In genomic region chr12:132123970-132124765, GRCh38 we compare ENCODE assay signal across 18 cellular contexts. TPM values are rescaled to one million over a fixed set of nuclear protein-coding genes. Genes with fewer than 3 reads are reported as not detected.
A peak's percentile ranks its signal among the peaks of the same experiment; 100 is the strongest.
DNase-seq lines count a peak whose midpoint lies in the region; ATAC-seq and TF ChIP-seq lines count a peak whose summit lies in the region.
"Had no signal": no experiment of that assay in that cellular context is flagged by ENCODE, and none has a peak within 500 bp of the region (broad histone marks: within the 10 kb centered on the region; RNA-seq: fewer than 3 reads in every experiment).

No MANE protein-coding gene starts in this region.

- 83% methylated on average over 1 of the region's 12 CpGs; no CpG with 5 or more reads in 1 of the 2 donors for WGBS in neuronal stem cell (ENCODE audit: extremely low coverage in 2 of 2, insufficient read length in 2 of 2, insufficient replicate concordance in 1 of 2), 2 donors
- WGBS in upper lobe of left lung, 2 donors = 94 to 95% methylated on average over 10 to 12 of the region's 12 CpGs

- H3K9ac ChIP-seq in neuronal stem cell (ENCODE audit: low read depth, low read length, poor library complexity) = no peak overlapping the region

- H3K79me1 ChIP-seq in neuronal stem cell (ENCODE audit: low read depth, low read length) = peaks cover 2% of the 10 kb centered on the region

- no peak overlapping the region for H4K8ac ChIP-seq in neuronal stem cell (ENCODE audit: low read depth, low read length)

- TF ChIP-seq EP300 in upper lobe of left lung (IDR thresholded peaks at IDR 0.05) = no peak

- no peak overlapping the region for H2AK5ac ChIP-seq in neuronal stem cell (ENCODE audit: low read depth, low read length)

- H3K4ac ChIP-seq in neuronal stem cell (ENCODE audit: low read length) = no peak overlapping the region

- DNase-seq in CD1c-positive myeloid dendritic cell (ENCODE audit: extremely low spot score) (peak; percentile 9), GF-D8 (lab: John Stamatoyannopoulos, UW) (peak; percentile 61), Kasumi-1 (lab: John Stamatoyannopoulos, UW) (peak; percentile 39 to 51), neuronal stem cell (ENCODE audit: low spot score) (no peak), upper lobe of left lung (no peak), HK-2 (ENCODE audit: unreplicated experiment) (no peak), ascending aorta (ENCODE audit: low spot score in 2 of 2) (no peak)
- DNase-seq: CD8-positive, alpha-beta memory T cell; EL; H7; HFFc6; Karpas-422; NCI-H1417; NCI-H187; NCI-H446; NCI-H526 treated with DMSO at 0.1 percent for 48 hours; OCI-M1; SJCRH30 had no signal

- peak overlapping the region; percentile 22 for H3K23ac ChIP-seq in neuronal stem cell (ENCODE audit: low read depth, low read length, poor library complexity)

- H2BK120ac ChIP-seq in neuronal stem cell (ENCODE audit: low read depth, low read length) = no peak overlapping the region

- no peak overlapping the region for H3K4me2 ChIP-seq in neuronal stem cell (ENCODE audit: insufficient read depth, low read length, poor library complexity, severe bottlenecking)

- no peak overlapping the region for H2BK12ac ChIP-seq in neuronal stem cell (ENCODE audit: low read length)

- H3K9me3 ChIP-seq in neuronal stem cell (replicated peaks in 1 of 2; ENCODE audit: control insufficient read depth in 2 of 2, insufficient read depth in 1 of 2, low read depth in 1 of 2, low read length in 2 of 2) (peaks cover 21 to 26% of the 10 kb centered on the region in 2 donors), upper lobe of left lung (no peaks in the 10 kb centered on the region), ascending aorta (no peaks in the 10 kb centered on the region)

- H2AFZ ChIP-seq in neuronal stem cell (ENCODE audit: low read length) = no peak overlapping the region

- no peak overlapping the region for H2BK15ac ChIP-seq in neuronal stem cell (ENCODE audit: low read length)

- intact Hi-C loops in ascending aorta (cut with DNase I) = no loop called here

- no peak overlapping the region for H2BK5ac ChIP-seq in neuronal stem cell (ENCODE audit: low read length)

- H3K4me1 ChIP-seq in neuronal stem cell (ENCODE audit: control insufficient read depth in 2 of 2, insufficient read depth in 1 of 2, low read depth in 1 of 2, low read length in 2 of 2) (no peaks in the 10 kb centered on the region), upper lobe of left lung (no peaks in the 10 kb centered on the region), ascending aorta (no peaks in the 10 kb centered on the region)
- H3K4me1 ChIP-seq: SJCRH30 had no signal

- ATAC-seq in upper lobe of left lung (ENCODE audit: low FRiP score in 2 of 2) = no peak

- no peak overlapping the region for H3K18ac ChIP-seq in neuronal stem cell (ENCODE audit: low read length)

- no peak for TF ChIP-seq CTCF in upper lobe of left lung (IDR thresholded peaks at IDR 0.05)
- no peak for TF ChIP-seq CTCF in ascending aorta (IDR thresholded peaks at IDR 0.05)

- no peak overlapping the region for H4K91ac ChIP-seq in neuronal stem cell (ENCODE audit: low read depth, low read length, poor library complexity)

- peaks cover 0 to 2% (median 0%) of the 10 kb centered on the region in 3 experiments for H3K27me3 ChIP-seq in neuronal stem cell (ENCODE audit: control insufficient read depth in 3 of 3, insufficient read depth in 3 of 3, low read depth in 1 of 3, low read length in 3 of 3)
- H3K27me3 ChIP-seq in upper lobe of left lung = no peaks in the 10 kb centered on the region
- no peaks in the 10 kb centered on the region for H3K27me3 ChIP-seq in ascending aorta
- H3K27me3 ChIP-seq: SJCRH30 had no signal

- TF ChIP-seq POLR2A in upper lobe of left lung (IDR thresholded peaks at IDR 0.05) = no peak

- H3K27ac ChIP-seq in neuronal stem cell (replicated peaks; ENCODE audit: low read length) (no peak overlapping the region), upper lobe of left lung (no peak overlapping the region), ascending aorta (no peak overlapping the region)
- H3K27ac ChIP-seq: SJCRH30 had no signal

- peaks cover 39 to 91% of the 10 kb centered on the region in 2 donors for H3K36me3 ChIP-seq in neuronal stem cell (replicated peaks in 1 of 2; ENCODE audit: control insufficient read depth in 2 of 2, insufficient read depth in 2 of 2, low read length in 2 of 2)
- H3K36me3 ChIP-seq in upper lobe of left lung = peaks cover 14 to 83% (median 42%) of the 10 kb centered on the region in 4 donors
- H3K36me3 ChIP-seq in ascending aorta = peaks cover 74 to 91% of the 10 kb centered on the region in 2 donors

- H3K4me3 ChIP-seq in neuronal stem cell (ENCODE audit: low read length in 2 of 2) = no peak overlapping the region
- H3K4me3 ChIP-seq in upper lobe of left lung = no peak overlapping the region
- no peak overlapping the region for H3K4me3 ChIP-seq in ascending aorta
- H3K4me3 ChIP-seq: SJCRH30 had no signal

- peak overlapping the region; percentile 6 for H3K14ac ChIP-seq in neuronal stem cell (ENCODE audit: low read length)

RNA-seq across cellular contexts. Expression of gene DDX51, which starts 20.0 kb away (rescaled TPM):
- 8.5 TPM for polyA plus RNA-seq in neuronal stem cell (2013, experiment 1 of 2)
- polyA plus RNA-seq in neuronal stem cell (2013, experiment 2 of 2) = 8.6 TPM
- 10 to 100 TPM in 5 of 6 donors, 1 to 10 TPM in 1; 8.7 to 23.5 (median 19.2) TPM for total RNA-seq in upper lobe of left lung
- 4.3 TPM for total RNA-seq in ascending aorta

RNA-seq across cellular contexts. Expression of gene NOC4L, which starts 20.1 kb away (rescaled TPM):
- polyA plus RNA-seq in neuronal stem cell (2013, experiment 1 of 2) = 24.2 TPM
- polyA plus RNA-seq in neuronal stem cell (2013, experiment 2 of 2) = 24.1 TPM
- 10 to 100 TPM in 5 of 6 donors, 1 to 10 TPM in 1; 7.4 to 22.4 (median 19.2) TPM for total RNA-seq in upper lobe of left lung
- 9.2 TPM for total RNA-seq in ascending aorta

Comparison
In these comparisons a context has a peak if more than half of its experiments do, and no peak if none do; other contexts are left out.
1. DNase-seq: peak in CD1c-positive myeloid dendritic cell (single experiment), GF-D8 (single experiment) and Kasumi-1 (2 of 2); none in neuronal stem cell (single experiment), upper lobe of left lung (0 of 2), HK-2 (single experiment) and ascending aorta (0 of 2).